Comparison of ENCODE assay signal across 1 cellular context in the genomic region with DNA sequence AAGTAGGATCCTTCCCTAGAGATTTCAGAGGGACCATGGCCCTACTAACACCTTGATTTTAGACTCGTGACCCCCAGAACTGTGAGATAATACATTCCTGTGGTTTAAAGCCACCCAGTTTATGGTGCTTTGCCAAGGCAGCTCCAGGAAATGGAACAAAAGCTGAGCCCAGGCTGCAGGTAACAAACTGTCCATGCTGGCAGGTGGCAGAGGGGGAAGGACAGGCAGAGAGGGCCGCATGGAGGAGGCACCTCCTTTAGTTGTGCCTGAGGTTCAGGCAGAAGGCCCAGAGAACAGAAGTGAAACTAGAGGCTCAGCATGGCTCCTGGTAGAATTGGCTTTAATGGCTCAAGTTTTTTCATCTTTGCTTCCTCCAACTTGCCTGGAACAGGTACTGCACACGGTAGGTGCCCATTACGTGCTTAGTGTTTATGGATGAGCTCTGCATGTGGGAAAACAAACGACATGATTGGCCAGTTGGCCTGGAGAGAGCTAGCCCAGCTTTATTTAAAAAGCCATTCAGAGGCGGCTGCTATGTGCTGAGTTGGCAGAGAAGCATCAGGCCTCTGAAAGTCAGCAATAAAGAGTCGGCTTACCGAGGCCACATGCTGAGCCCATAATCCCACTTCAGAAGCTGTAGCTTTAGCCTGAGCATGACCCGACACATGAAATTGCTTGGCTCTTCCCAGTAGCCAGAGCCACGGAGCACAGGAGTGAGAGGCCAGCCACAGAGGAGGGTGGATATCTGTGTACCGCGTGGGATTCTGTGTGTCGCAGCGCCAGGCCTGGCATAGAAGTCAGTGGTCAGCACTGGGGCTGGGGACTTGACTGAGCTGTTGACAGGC.
TF ChIP-seq lines count a peak whose summit lies in the region.

No MANE protein-coding gene starts in this region.

TF ChIP-seq in HEK293, 187 proteins besides CTCF, POLR2A, EP300 and RAD21 (continued from another document):
- TF ChIP-seq, protein P1, sequence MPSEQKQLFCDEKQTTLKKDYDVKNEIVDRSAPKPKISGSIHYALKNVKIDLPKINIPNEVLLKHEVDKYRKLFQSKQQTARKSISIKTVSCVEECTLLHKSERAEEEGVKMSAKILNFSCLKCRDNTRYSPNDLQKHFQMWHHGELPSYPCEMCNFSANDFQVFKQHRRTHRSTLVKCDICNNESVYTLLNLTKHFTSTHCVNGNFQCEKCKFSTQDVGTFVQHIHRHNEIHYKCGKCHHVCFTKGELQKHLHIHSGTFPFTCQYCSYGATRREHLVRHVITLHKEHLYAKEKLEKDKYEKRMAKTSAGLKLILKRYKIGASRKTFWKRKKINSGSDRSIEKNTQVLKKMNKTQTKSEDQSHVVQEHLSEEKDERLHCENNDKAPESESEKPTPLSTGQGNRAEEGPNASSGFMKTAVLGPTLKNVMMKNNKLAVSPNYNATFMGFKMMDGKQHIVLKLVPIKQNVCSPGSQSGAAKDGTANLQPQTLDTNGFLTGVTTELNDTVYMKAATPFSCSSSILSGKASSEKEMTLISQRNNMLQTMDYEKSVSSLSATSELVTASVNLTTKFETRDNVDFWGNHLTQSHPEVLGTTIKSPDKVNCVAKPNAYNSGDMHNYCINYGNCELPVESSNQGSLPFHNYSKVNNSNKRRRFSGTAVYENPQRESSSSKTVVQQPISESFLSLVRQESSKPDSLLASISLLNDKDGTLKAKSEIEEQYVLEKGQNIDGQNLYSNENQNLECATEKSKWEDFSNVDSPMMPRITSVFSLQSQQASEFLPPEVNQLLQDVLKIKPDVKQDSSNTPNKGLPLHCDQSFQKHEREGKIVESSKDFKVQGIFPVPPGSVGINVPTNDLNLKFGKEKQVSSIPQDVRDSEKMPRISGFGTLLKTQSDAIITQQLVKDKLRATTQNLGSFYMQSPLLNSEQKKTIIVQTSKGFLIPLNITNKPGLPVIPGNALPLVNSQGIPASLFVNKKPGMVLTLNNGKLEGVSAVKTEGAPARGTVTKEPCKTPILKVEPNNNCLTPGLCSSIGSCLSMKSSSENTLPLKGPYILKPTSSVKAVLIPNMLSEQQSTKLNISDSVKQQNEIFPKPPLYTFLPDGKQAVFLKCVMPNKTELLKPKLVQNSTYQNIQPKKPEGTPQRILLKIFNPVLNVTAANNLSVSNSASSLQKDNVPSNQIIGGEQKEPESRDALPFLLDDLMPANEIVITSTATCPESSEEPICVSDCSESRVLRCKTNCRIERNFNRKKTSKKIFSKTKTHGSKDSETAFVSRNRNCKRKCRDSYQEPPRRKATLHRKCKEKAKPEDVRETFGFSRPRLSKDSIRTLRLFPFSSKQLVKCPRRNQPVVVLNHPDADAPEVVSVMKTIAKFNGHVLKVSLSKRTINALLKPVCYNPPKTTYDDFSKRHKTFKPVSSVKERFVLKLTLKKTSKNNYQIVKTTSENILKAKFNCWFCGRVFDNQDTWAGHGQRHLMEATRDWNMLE (tag by site-specific recombination; conservative IDR thresholded peaks at IDR 0.05; ENCODE audit: low read depth): no peak
- TF ChIP-seq, protein P2, sequence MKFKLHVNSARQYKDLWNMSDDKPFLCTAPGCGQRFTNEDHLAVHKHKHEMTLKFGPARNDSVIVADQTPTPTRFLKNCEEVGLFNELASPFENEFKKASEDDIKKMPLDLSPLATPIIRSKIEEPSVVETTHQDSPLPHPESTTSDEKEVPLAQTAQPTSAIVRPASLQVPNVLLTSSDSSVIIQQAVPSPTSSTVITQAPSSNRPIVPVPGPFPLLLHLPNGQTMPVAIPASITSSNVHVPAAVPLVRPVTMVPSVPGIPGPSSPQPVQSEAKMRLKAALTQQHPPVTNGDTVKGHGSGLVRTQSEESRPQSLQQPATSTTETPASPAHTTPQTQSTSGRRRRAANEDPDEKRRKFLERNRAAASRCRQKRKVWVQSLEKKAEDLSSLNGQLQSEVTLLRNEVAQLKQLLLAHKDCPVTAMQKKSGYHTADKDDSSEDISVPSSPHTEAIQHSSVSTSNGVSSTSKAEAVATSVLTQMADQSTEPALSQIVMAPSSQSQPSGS (tag by site-specific recombination; IDR thresholded peaks at IDR 0.05; ENCODE audit: low read depth): no peak
- no peak for TF ChIP-seq ZNF433 (tag by site-specific recombination; IDR thresholded peaks at IDR 0.05; ENCODE audit: low read depth)
